Comparison of ENCODE assay signal across 1 cellular context in the genomic region with DNA sequence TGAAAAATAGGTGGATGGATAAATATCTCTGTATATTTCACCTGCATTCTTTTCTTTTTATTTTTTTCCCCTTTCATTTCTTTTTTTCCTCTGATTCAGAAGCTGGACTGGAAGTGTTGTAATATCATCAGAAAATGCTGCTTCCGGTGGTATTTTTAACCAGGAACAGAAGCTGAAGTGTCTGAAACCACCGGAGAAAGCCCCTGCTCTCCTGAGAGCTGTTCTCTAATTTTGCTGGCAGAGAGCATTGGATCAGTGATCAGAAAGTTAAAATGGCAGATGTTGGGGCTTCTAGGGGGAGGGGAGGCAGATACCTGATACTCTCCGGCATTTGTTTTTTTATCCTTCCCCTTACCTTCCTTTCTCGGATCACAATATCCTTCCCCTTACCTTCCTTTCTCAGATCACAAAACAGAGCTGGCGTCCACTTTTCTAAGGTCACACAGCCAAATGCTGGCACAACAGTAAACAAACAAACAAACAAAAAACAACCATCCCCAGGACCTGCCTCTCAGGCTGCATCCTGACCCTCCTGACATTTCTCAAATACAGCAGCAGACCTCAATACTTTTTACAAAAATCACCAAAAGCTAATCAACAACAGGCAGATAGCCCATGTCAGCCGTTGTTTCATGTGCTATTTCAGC.
TF ChIP-seq lines count a peak whose summit lies in the region.

No MANE protein-coding gene starts in this region.

TF ChIP-seq in K562, 482 proteins besides CTCF, POLR2A, EP300 and RAD21 (continued from another document and continues in another):
- TF ChIP-seq, protein P1, sequence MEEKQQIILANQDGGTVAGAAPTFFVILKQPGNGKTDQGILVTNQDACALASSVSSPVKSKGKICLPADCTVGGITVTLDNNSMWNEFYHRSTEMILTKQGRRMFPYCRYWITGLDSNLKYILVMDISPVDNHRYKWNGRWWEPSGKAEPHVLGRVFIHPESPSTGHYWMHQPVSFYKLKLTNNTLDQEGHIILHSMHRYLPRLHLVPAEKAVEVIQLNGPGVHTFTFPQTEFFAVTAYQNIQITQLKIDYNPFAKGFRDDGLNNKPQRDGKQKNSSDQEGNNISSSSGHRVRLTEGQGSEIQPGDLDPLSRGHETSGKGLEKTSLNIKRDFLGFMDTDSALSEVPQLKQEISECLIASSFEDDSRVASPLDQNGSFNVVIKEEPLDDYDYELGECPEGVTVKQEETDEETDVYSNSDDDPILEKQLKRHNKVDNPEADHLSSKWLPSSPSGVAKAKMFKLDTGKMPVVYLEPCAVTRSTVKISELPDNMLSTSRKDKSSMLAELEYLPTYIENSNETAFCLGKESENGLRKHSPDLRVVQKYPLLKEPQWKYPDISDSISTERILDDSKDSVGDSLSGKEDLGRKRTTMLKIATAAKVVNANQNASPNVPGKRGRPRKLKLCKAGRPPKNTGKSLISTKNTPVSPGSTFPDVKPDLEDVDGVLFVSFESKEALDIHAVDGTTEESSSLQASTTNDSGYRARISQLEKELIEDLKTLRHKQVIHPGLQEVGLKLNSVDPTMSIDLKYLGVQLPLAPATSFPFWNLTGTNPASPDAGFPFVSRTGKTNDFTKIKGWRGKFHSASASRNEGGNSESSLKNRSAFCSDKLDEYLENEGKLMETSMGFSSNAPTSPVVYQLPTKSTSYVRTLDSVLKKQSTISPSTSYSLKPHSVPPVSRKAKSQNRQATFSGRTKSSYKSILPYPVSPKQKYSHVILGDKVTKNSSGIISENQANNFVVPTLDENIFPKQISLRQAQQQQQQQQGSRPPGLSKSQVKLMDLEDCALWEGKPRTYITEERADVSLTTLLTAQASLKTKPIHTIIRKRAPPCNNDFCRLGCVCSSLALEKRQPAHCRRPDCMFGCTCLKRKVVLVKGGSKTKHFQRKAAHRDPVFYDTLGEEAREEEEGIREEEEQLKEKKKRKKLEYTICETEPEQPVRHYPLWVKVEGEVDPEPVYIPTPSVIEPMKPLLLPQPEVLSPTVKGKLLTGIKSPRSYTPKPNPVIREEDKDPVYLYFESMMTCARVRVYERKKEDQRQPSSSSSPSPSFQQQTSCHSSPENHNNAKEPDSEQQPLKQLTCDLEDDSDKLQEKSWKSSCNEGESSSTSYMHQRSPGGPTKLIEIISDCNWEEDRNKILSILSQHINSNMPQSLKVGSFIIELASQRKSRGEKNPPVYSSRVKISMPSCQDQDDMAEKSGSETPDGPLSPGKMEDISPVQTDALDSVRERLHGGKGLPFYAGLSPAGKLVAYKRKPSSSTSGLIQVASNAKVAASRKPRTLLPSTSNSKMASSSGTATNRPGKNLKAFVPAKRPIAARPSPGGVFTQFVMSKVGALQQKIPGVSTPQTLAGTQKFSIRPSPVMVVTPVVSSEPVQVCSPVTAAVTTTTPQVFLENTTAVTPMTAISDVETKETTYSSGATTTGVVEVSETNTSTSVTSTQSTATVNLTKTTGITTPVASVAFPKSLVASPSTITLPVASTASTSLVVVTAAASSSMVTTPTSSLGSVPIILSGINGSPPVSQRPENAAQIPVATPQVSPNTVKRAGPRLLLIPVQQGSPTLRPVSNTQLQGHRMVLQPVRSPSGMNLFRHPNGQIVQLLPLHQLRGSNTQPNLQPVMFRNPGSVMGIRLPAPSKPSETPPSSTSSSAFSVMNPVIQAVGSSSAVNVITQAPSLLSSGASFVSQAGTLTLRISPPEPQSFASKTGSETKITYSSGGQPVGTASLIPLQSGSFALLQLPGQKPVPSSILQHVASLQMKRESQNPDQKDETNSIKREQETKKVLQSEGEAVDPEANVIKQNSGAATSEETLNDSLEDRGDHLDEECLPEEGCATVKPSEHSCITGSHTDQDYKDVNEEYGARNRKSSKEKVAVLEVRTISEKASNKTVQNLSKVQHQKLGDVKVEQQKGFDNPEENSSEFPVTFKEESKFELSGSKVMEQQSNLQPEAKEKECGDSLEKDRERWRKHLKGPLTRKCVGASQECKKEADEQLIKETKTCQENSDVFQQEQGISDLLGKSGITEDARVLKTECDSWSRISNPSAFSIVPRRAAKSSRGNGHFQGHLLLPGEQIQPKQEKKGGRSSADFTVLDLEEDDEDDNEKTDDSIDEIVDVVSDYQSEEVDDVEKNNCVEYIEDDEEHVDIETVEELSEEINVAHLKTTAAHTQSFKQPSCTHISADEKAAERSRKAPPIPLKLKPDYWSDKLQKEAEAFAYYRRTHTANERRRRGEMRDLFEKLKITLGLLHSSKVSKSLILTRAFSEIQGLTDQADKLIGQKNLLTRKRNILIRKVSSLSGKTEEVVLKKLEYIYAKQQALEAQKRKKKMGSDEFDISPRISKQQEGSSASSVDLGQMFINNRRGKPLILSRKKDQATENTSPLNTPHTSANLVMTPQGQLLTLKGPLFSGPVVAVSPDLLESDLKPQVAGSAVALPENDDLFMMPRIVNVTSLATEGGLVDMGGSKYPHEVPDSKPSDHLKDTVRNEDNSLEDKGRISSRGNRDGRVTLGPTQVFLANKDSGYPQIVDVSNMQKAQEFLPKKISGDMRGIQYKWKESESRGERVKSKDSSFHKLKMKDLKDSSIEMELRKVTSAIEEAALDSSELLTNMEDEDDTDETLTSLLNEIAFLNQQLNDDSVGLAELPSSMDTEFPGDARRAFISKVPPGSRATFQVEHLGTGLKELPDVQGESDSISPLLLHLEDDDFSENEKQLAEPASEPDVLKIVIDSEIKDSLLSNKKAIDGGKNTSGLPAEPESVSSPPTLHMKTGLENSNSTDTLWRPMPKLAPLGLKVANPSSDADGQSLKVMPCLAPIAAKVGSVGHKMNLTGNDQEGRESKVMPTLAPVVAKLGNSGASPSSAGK (IDR thresholded peaks at IDR 0.05): no peak
- TF ChIP-seq HMG20B (CRISPR knock-in tag; IDR thresholded peaks at IDR 0.05) (no peak), TRIM28 (IDR thresholded peaks at IDR 0.05) (no peak), ETV6 (IDR thresholded peaks at IDR 0.05; ENCODE audit: borderline replicate concordance in 1 of 2, low read depth in 2 of 2, low read length in 1 of 2) (no peak), ETV6 (CRISPR knock-in tag; IDR thresholded peaks at IDR 0.05; ENCODE audit: borderline replicate concordance) (no peak), ATF1 (CRISPR knock-in tag; IDR thresholded peaks at IDR 0.05) (no peak), ATF1 (tag; IDR thresholded peaks at IDR 0.05) (no peak), CHD2 (IDR thresholded peaks at IDR 0.05; ENCODE audit: low read depth, low read length) (no peak), GABPA (tag; conservative IDR thresholded peaks at IDR 0.05; ENCODE audit: low read depth) (0 out of 2 replicates have a peak, but pooled peaks have one; percentile 3), ZC3H4 (CRISPR knock-in tag; IDR thresholded peaks at IDR 0.05; ENCODE audit: borderline replicate concordance) (no peak), ZNF668 (CRISPR knock-in tag; IDR thresholded peaks at IDR 0.05) (no peak), RBM17 (IDR thresholded peaks at IDR 0.05; ENCODE audit: borderline replicate concordance, low read depth, low read length) (no peak), HLTF (IDR thresholded peaks at IDR 0.05) (no peak), RBM14 (IDR thresholded peaks at IDR 0.05; ENCODE audit: borderline replicate concordance, insufficient read depth, low read depth, low read length) (no peak), ZKSCAN8 (CRISPR knock-in tag; IDR thresholded peaks at IDR 0.05) (no peak), TEAD4 (IDR thresholded peaks at IDR 0.05; ENCODE audit: low read length) (no peak), TEAD4 (CRISPR knock-in tag; IDR thresholded peaks at IDR 0.05; ENCODE audit: borderline replicate concordance) (no peak), FOXK2 (conservative IDR thresholded peaks at IDR 0.05 in 1 of 2, IDR thresholded peaks at IDR 0.05 in 1 of 2; ENCODE audit: low read depth in 2 of 2) (peak in 1 of 2 experiments; percentile 51; a peak in 1 of 4 replicates), ZNF445 (CRISPR knock-in tag; IDR thresholded peaks at IDR 0.05; ENCODE audit: low read depth) (no peak), NEUROD1 (IDR thresholded peaks at IDR 0.05; ENCODE audit: borderline replicate concordance, low read depth, low read length, partially characterized antibody) (no peak), RBFOX2 (IDR thresholded peaks at IDR 0.05; ENCODE audit: low read depth, low read length) (no peak), POLR2AphosphoS2 (IDR thresholded peaks at IDR 0.05; ENCODE audit: low read length) (no peak)
- TF ChIP-seq, protein P2, sequence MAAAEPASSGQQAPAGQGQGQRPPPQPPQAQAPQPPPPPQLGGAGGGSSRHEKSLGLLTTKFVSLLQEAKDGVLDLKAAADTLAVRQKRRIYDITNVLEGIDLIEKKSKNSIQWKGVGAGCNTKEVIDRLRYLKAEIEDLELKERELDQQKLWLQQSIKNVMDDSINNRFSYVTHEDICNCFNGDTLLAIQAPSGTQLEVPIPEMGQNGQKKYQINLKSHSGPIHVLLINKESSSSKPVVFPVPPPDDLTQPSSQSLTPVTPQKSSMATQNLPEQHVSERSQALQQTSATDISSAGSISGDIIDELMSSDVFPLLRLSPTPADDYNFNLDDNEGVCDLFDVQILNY (CRISPR knock-in tag; IDR thresholded peaks at IDR 0.05): no peak
- TF ChIP-seq, protein P3, sequence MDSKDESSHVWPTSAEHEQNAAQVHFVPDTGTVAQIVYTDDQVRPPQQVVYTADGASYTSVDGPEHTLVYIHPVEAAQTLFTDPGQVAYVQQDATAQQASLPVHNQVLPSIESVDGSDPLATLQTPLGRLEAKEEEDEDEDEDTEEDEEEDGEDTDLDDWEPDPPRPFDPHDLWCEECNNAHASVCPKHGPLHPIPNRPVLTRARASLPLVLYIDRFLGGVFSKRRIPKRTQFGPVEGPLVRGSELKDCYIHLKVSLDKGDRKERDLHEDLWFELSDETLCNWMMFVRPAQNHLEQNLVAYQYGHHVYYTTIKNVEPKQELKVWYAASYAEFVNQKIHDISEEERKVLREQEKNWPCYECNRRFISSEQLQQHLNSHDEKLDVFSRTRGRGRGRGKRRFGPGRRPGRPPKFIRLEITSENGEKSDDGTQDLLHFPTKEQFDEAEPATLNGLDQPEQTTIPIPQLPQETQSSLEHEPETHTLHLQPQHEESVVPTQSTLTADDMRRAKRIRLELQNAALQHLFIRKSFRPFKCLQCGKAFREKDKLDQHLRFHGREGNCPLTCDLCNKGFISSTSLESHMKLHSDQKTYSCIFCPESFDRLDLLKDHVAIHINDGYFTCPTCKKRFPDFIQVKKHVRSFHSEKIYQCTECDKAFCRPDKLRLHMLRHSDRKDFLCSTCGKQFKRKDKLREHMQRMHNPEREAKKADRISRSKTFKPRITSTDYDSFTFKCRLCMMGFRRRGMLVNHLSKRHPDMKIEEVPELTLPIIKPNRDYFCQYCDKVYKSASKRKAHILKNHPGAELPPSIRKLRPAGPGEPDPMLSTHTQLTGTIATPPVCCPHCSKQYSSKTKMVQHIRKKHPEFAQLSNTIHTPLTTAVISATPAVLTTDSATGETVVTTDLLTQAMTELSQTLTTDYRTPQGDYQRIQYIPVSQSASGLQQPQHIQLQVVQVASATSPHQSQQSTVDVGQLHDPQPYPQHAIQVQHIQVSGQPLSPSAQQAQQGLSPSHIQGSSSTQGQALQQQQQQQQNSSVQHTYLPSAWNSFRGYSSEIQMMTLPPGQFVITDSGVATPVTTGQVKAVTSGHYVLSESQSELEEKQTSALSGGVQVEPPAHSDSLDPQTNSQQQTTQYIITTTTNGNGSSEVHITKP (IDR thresholded peaks at IDR 0.05; ENCODE audit: partially characterized antibody): no peak
- TF ChIP-seq, protein P4, sequence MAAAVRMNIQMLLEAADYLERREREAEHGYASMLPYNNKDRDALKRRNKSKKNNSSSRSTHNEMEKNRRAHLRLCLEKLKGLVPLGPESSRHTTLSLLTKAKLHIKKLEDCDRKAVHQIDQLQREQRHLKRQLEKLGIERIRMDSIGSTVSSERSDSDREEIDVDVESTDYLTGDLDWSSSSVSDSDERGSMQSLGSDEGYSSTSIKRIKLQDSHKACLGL (CRISPR knock-in tag; IDR thresholded peaks at IDR 0.05; ENCODE audit: borderline replicate concordance, poor library complexity, severe bottlenecking): no peak
- TF ChIP-seq, protein P5, sequence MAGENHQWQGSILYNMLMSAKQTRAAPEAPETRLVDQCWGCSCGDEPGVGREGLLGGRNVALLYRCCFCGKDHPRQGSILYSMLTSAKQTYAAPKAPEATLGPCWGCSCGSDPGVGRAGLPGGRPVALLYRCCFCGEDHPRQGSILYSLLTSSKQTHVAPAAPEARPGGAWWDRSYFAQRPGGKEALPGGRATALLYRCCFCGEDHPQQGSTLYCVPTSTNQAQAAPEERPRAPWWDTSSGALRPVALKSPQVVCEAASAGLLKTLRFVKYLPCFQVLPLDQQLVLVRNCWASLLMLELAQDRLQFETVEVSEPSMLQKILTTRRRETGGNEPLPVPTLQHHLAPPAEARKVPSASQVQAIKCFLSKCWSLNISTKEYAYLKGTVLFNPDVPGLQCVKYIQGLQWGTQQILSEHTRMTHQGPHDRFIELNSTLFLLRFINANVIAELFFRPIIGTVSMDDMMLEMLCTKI (IDR thresholded peaks at IDR 0.05; ENCODE audit: partially characterized antibody): no peak
- TF ChIP-seq, protein P6, sequence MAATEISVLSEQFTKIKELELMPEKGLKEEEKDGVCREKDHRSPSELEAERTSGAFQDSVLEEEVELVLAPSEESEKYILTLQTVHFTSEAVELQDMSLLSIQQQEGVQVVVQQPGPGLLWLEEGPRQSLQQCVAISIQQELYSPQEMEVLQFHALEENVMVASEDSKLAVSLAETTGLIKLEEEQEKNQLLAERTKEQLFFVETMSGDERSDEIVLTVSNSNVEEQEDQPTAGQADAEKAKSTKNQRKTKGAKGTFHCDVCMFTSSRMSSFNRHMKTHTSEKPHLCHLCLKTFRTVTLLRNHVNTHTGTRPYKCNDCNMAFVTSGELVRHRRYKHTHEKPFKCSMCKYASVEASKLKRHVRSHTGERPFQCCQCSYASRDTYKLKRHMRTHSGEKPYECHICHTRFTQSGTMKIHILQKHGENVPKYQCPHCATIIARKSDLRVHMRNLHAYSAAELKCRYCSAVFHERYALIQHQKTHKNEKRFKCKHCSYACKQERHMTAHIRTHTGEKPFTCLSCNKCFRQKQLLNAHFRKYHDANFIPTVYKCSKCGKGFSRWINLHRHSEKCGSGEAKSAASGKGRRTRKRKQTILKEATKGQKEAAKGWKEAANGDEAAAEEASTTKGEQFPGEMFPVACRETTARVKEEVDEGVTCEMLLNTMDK (IDR thresholded peaks at IDR 0.05; ENCODE audit: borderline replicate concordance, insufficient read depth, low read depth, low read length, poor library complexity, severe bottlenecking): no peak
- TF ChIP-seq, protein P7, sequence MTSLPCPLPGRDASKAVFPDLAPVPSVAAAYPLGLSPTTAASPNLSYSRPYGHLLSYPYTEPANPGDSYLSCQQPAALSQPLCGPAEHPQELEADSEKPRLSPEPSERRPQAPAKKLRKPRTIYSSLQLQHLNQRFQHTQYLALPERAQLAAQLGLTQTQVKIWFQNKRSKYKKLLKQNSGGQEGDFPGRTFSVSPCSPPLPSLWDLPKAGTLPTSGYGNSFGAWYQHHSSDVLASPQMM (CRISPR knock-in tag; IDR thresholded peaks at IDR 0.05): no peak
